Comparison of ENCODE assay signal across 11 cellular contexts in genomic region chr6:100475554-100476325, GRCh38. TPM values are rescaled to one million over a fixed set of nuclear protein-coding genes. Genes with fewer than 3 reads are reported as not detected.
A peak's percentile ranks its signal among the peaks of the same experiment; 100 is the strongest.
DNase-seq lines count a peak whose midpoint lies in the region; ATAC-seq and TF ChIP-seq lines count a peak whose summit lies in the region.
"Had no signal": no experiment of that assay in that cellular context is flagged by ENCODE, and none has a peak within 500 bp of the region (broad histone marks: within the 10 kb centered on the region; RNA-seq: fewer than 3 reads in every experiment).

No MANE protein-coding gene starts in this region.

- ATAC-seq in GM19328 (IDR thresholded peaks at IDR 0.05; ENCODE audit: unreplicated experiment) (peak; percentile 59), HG02763 (IDR thresholded peaks at IDR 0.05; ENCODE audit: unreplicated experiment) (peak; percentile 75), HG03575 (IDR thresholded peaks at IDR 0.05; ENCODE audit: extremely low read depth, insufficient number of reproducible peaks, low FRiP score, unreplicated experiment) (peak; percentile 69)

- H3K27me3 Mint-ChIP-seq in Calu3 (ENCODE audit: unreplicated experiment), result no peaks in the 10 kb centered on the region

- H3K9me3 Mint-ChIP-seq in Calu3 (ENCODE audit: low read depth, unreplicated experiment), result peaks cover 5% of the 10 kb centered on the region
- H3K9me3 Mint-ChIP-seq: endodermal cell had no signal

- peaks cover 23% of the 10 kb centered on the region for H3K4me1 Mint-ChIP-seq in Calu3 (ENCODE audit: low read depth, unreplicated experiment)

- TF ChIP-seq CTCF in Calu3 (IDR thresholded peaks at IDR 0.05; ENCODE audit: unreplicated experiment), result no peak

- no TSS peak for BruUV-seq in Calu3 (replicated peaks; lab: Mats Ljungman, UMichigan)

- H3K27ac Mint-ChIP-seq in Calu3 (ENCODE audit: unreplicated experiment), result no peak overlapping the region
- H3K27ac Mint-ChIP-seq: endodermal cell had no signal

- H3K4me3 Mint-ChIP-seq in Calu3 (ENCODE audit: low read depth, unreplicated experiment), result no peak overlapping the region
- H3K4me3 Mint-ChIP-seq: endodermal cell had no signal

- DNase-seq in Calu3 (peak; percentile 12), C1 segment of cervical spinal cord (lab: John Stamatoyannopoulos, UW) (no peak), G401 (ENCODE audit: low spot score) (no peak), NCI-H2081 treated with DMSO at 0.1 percent for 48 hours (lab: John Stamatoyannopoulos, UW) (no peak), GM03348 (ENCODE audit: low spot score) (no peak)
- DNase-seq: endodermal cell, NCI-H1930, posterior cingulate gyrus had no signal

- intact Hi-C loops in Calu3 (cut with micrococcal nuclease; ENCODE audit: unreplicated experiment), result loop anchor here (10.0 kb wide), 1 partner anchor 471 kb away; no protein-coding TSS in a partner anchor

- CTCF ChIA-PET in Calu3 (lab: Charles Lee), result no interaction called here

- no peaks in the 10 kb centered on the region for H3K36me3 Mint-ChIP-seq in Calu3 (ENCODE audit: insufficient read depth, unreplicated experiment)

- in situ Hi-C loops in G401 (cut with HindIII; ENCODE audit: low sequenced_read_pairs), result no loop called here

RNA-seq across cellular contexts. Expression of gene SIM1, which starts 11.0 kb away (rescaled TPM):
- not detected in 2 replicates for total RNA-seq in Calu3 (2022)
- total RNA-seq in G401 (2014; rRNA removed; shearing (Covaris generic)), result 0.03 TPM in 1 of 2 replicates, not detected in the other
